ENCODE assay signal across 8 cellular contexts in genomic region chr15:69299451-69300128, GRCh38. TPM values are rescaled to one million over a fixed set of nuclear protein-coding genes. Genes with fewer than 3 reads are reported as not detected.
A peak's percentile ranks its signal among the peaks of the same experiment; 100 is the strongest.
DNase-seq lines count a peak whose midpoint lies in the region; ATAC-seq and TF ChIP-seq lines count a peak whose summit lies in the region.

No MANE protein-coding gene starts in this region.

- intact Hi-C loops in IMR-90 (cut with micrococcal nuclease): no loop called here

- H3K36me3 ChIP-seq in ACC112 (ENCODE audit: insufficient read depth, low read length) (no peaks in the 10 kb centered on the region), IMR-90 (ENCODE audit: control insufficient read depth, insufficient read depth, low read length) (no peaks in the 10 kb centered on the region)

- H4K20me1 ChIP-seq in IMR-90 (ENCODE audit: insufficient read depth, low read length): no peaks in the 10 kb centered on the region; the same call in 1 of the 2 replicates

- peaks cover 4% of the 10 kb centered on the region for H3K4me1 Mint-ChIP-seq in nephron

- H3K56ac ChIP-seq in IMR-90 (ENCODE audit: extremely low read depth, insufficient read depth, low read length): no peak overlapping the region

- POLR2A ChIA-PET in IMR-90 (lab: Charles Lee; ENCODE audit: unreplicated experiment): no interaction called here

- no peak overlapping the region for H3K14ac ChIP-seq in IMR-90 (replicated peaks; ENCODE audit: low read depth, low read length)

- peaks cover 7% of the 10 kb centered on the region for H3K9me3 ChIP-seq in IMR-90 (ENCODE audit: control insufficient read depth, insufficient read depth, low read length)

- H3K27ac ChIP-seq in ACC112 (ENCODE audit: low read depth, low read length): no peak overlapping the region
- no peak overlapping the region for H3K27ac ChIP-seq in IMR-90 (ENCODE audit: insufficient read depth, low read length)

- H2AFZ ChIP-seq in ACC112 (ENCODE audit: low read length, unreplicated experiment) (peak overlapping the region; percentile 3), IMR-90 (replicated peaks; ENCODE audit: low read length, poor library complexity) (peak overlapping the region; percentile 90)

- peaks cover 11% of the 10 kb centered on the region for H3K9me1 ChIP-seq in IMR-90 (ENCODE audit: insufficient read depth, low read length)

- no peaks in the 10 kb centered on the region for H3K9me3 Mint-ChIP-seq in nephron

- H3K4me3 ChIP-seq in ACC112 (ENCODE audit: low read depth, low read length) (peak overlapping the region; percentile 91), IMR-90 (ENCODE audit: insufficient read depth, low read depth, low read length) (peak overlapping the region; percentile 54; the same call in 1 of the 2 replicates), epithelial cell of esophagus (ENCODE audit: low read length) (peak overlapping the region; percentile 13)

- no peak for ATAC-seq in IMR-90 (ENCODE audit: low read depth)
- ATAC-seq in HG02798 (IDR thresholded peaks at IDR 0.05; ENCODE audit: poor library complexity, unreplicated experiment): no peak
- no peak for ATAC-seq in GM19035 (IDR thresholded peaks at IDR 0.05; ENCODE audit: unreplicated experiment)
- no peak for ATAC-seq in GM18517 (IDR thresholded peaks at IDR 0.05; ENCODE audit: unreplicated experiment)

- no peak overlapping the region for H2BK20ac ChIP-seq in IMR-90 (ENCODE audit: low read depth, low read length)

- H2AK5ac ChIP-seq in IMR-90 (ENCODE audit: low read depth, low read length): no peak overlapping the region

- no peak overlapping the region for H4K8ac ChIP-seq in IMR-90 (ENCODE audit: low read depth in 2 of 2, low read length in 2 of 2)

- TF ChIP-seq CTCF in IMR-90 (conservative IDR thresholded peaks at IDR 0.05; ENCODE audit: low read depth, low read length): no peak
- no peak for TF ChIP-seq CTCF in epithelial cell of esophagus (IDR thresholded peaks at IDR 0.05; ENCODE audit: insufficient read depth, low read depth, low read length, missing control alignments)
- TF ChIP-seq CTCF in nephron (IDR thresholded peaks at IDR 0.05; ENCODE audit: unreplicated experiment in 3 of 3): no peak

- H3K18ac ChIP-seq in IMR-90 (ENCODE audit: low read depth, low read length): no peak overlapping the region

- H3K27ac Mint-ChIP-seq in nephron: peak overlapping the region in 1 of 3 experiments; percentile 50

- CTCF ChIA-PET in IMR-90 (lab: Yijun Ruan, JAX): no interaction called here

- H3K4me2 ChIP-seq in IMR-90 (ENCODE audit: low read depth, low read length): no peak overlapping the region; the same call in 1 of the 2 replicates

- no peaks in the 10 kb centered on the region for H3K36me3 Mint-ChIP-seq in nephron (ENCODE audit: low read depth)

- no peaks in the 10 kb centered on the region for H3K79me1 ChIP-seq in IMR-90 (ENCODE audit: low read depth in 1 of 2, low read length in 2 of 2)

- no peak overlapping the region for H3K9ac ChIP-seq in IMR-90 (ENCODE audit: low read depth, low read length)

- H2BK5ac ChIP-seq in IMR-90 (ENCODE audit: low read depth, low read length, poor library complexity, severe bottlenecking): no peak overlapping the region

- BruUV-seq in IMR-90 (replicated peaks; lab: Mats Ljungman, UMichigan): no TSS peak

- no peak overlapping the region for H3K23ac ChIP-seq in IMR-90 (ENCODE audit: low read depth, low read length)

- no peak for TF ChIP-seq RAD21 in IMR-90 (IDR thresholded peaks at IDR 0.05; ENCODE audit: low read length)

- H3K27me3 ChIP-seq in ACC112 (ENCODE audit: insufficient read depth, low read length): peaks cover 4% of the 10 kb centered on the region; the same call in 1 of the 2 replicates
- peaks cover 20% of the 10 kb centered on the region for H3K27me3 ChIP-seq in IMR-90 (ENCODE audit: control insufficient read depth, insufficient read depth, low read length)

- peak overlapping the region; percentile 24 to 76 (median 52) for H3K4me3 Mint-ChIP-seq in nephron

- no peaks in the 10 kb centered on the region for H3K79me2 ChIP-seq in ACC112 (ENCODE audit: control insufficient read depth, insufficient read depth, low read length, unreplicated experiment)

- H3K4me1 ChIP-seq in ACC112 (ENCODE audit: control insufficient read depth, insufficient read depth, low read length, unreplicated experiment) (peaks cover 24% of the 10 kb centered on the region), IMR-90 (ENCODE audit: control insufficient read depth, insufficient read depth, low read length) (peaks cover 12% of the 10 kb centered on the region)

- no peak overlapping the region; the same call in 1 of the 2 replicates for H4K91ac ChIP-seq in IMR-90 (ENCODE audit: insufficient read depth, low read depth, low read length)

- H2BK15ac ChIP-seq in IMR-90 (ENCODE audit: low read depth, low read length): no peak overlapping the region

- DNase-seq in IMR-90: no peak
- DNase-seq in epithelial cell of esophagus (ENCODE audit: low read depth): no peak
- no peak for DNase-seq in HT-29 (ENCODE audit: low spot score)

- dilution Hi-C loops in IMR-90 (cut with HindIII; ENCODE audit: low sequenced_read_pairs, unreplicated experiment): no loop called here

- H3K4ac ChIP-seq in IMR-90 (ENCODE audit: low read depth, low read length): no peak overlapping the region

- H2AK9ac ChIP-seq in IMR-90 (replicated peaks; ENCODE audit: low read depth, low read length, poor library complexity): peak overlapping the region; percentile 58

- WGBS in IMR-90 (ENCODE audit: extremely low coverage in 2 of 2, insufficient read length in 1 of 2), 2 experiments: 6% methylated on average over 3 of the region's 20 CpGs; no CpG with 5 or more reads in 1 of the 2 experiments

- H2BK120ac ChIP-seq in IMR-90 (ENCODE audit: low read depth, low read length): no peak overlapping the region

- H4K5ac ChIP-seq in IMR-90 (ENCODE audit: low read depth, low read length): no peak overlapping the region

- H3K27me3 Mint-ChIP-seq in nephron (ENCODE audit: low read depth): peaks cover 94% of the 10 kb centered on the region

- in situ Hi-C loops in IMR-90 (cut with MboI; ENCODE audit: low sequenced_read_pairs): no loop called here

- TF ChIP-seq POLR2A in IMR-90 (IDR thresholded peaks at IDR 0.05; ENCODE audit: low read depth, low read length): no peak

TF ChIP-seq in IMR-90, 13 proteins besides CTCF, POLR2A, EP300 and RAD21:
- TF ChIP-seq CEBPB (IDR thresholded peaks at IDR 0.05; ENCODE audit: low read depth, low read length) (no peak), MAFK (IDR thresholded peaks at IDR 0.05; ENCODE audit: low read depth, low read length) (no peak), RFX5 (IDR thresholded peaks at IDR 0.05; ENCODE audit: low read depth, low read length) (no peak), BHLHE40 (IDR thresholded peaks at IDR 0.05; ENCODE audit: low read depth, low read length) (no peak), FOS (IDR thresholded peaks at IDR 0.05; ENCODE audit: low read depth, low read length) (no peak), USF2 (IDR thresholded peaks at IDR 0.05; ENCODE audit: low read depth, low read length) (no peak), NFE2L2 (IDR thresholded peaks at IDR 0.05; ENCODE audit: low read depth, low read length) (no peak), ELK1 (IDR thresholded peaks at IDR 0.05; ENCODE audit: borderline replicate concordance, low read depth, low read length) (no peak), MAZ (IDR thresholded peaks at IDR 0.05; ENCODE audit: borderline replicate concordance, low read depth, low read length) (no peak), CHD1 (IDR thresholded peaks at IDR 0.05; ENCODE audit: low read depth, low read length) (no peak), RCOR1 (IDR thresholded peaks at IDR 0.05; ENCODE audit: insufficient replicate concordance, low read length) (no peak), MXI1 (IDR thresholded peaks at IDR 0.05; ENCODE audit: borderline replicate concordance, low read depth, low read length) (no peak), SMC3 (IDR thresholded peaks at IDR 0.05; ENCODE audit: low read depth, low read length) (no peak)

RNA-seq across cellular contexts. Expression of gene PAQR5, which starts 0.9 kb away (rescaled TPM):
- total RNA-seq in IMR-90 (2012; rRNA removed): 2.7 and 3.3 TPM in 2 replicates
- polyA plus RNA-seq in IMR-90 (2012; rRNA removed): 2.3 and 3.1 TPM in 2 replicates
- 1.7 and 3.2 TPM in 2 replicates for polyA plus RNA-seq in IMR-90 (2012; cell fraction: cytosol; rRNA removed)
- 0.87 and 1.6 TPM in 2 replicates for polyA plus RNA-seq in IMR-90 (2012; cell fraction: nucleus; rRNA removed; ENCODE audit: low replicate concordance)
- 25.9 and 28.9 TPM in 2 replicates for total RNA-seq in HT-29 (2014; rRNA removed; shearing (Covaris generic))

Comparison
In these comparisons a context has a peak if more than half of its experiments do, and no peak if none do; other contexts are left out.
1. H3K4me3 ChIP-seq: peak in every context shown above with its lines; median percentile 91 in ACC112; 54 in IMR-90; 13 in epithelial cell of esophagus.